8 cellular contexts compared by ENCODE assay signal in genomic region chr20:20052074-20052970, GRCh38. TPM values are rescaled to one million over a fixed set of nuclear protein-coding genes. Genes with fewer than 3 reads are reported as not detected.
DNase-seq lines count a peak whose midpoint lies in the region; ATAC-seq and TF ChIP-seq lines count a peak whose summit lies in the region.

TSS of gene CFAP61 (plus strand) at chr20:20052532. CDS start at chr20:20056654, 4,122 bp downstream.
TSS of gene CRNKL1 (minus strand) at chr20:20052466. CDS start at chr20:20052342, 124 bp downstream.

- no peaks in the 10 kb centered on the region for H3K9me3 Mint-ChIP-seq in nephron

- peaks cover 14% of the 10 kb centered on the region for H3K27me3 ChIP-seq in HAP-1 (ENCODE audit: low read depth)
- no peaks in the 10 kb centered on the region for H3K27me3 ChIP-seq in MG63

- peak; percentile 96 for ATAC-seq in stimulated activated naive CD8-positive, alpha-beta T cell treated with anti-CD3 and anti-CD28 coated beads, Interleukin-15, Interleukin-2, amounts not matched to agents 100 U/mL and 50 U/mL, for 24 hours

- no peak for TF ChIP-seq CTCF in nephron (IDR thresholded peaks at IDR 0.05; ENCODE audit: unreplicated experiment in 3 of 3)

- H3K4me1 Mint-ChIP-seq in nephron = peaks cover 13% of the 10 kb centered on the region

- DNase-seq in G401 (ENCODE audit: low spot score) = peak; percentile 96
- DNase-seq in HAP-1 (ENCODE audit: low spot score in 2 of 2) = peak; percentile 92 to 96
- DNase-seq in MG63 = peak; percentile 90
- DNase-seq in SHP77 (lab: John Stamatoyannopoulos, UW) = peak; percentile 97 to 99
- DNase-seq in activated gamma-delta T cell treated with Interleukin-2 at 50 U/mL for 16 hours = peak; percentile 97
- peak; percentile 95 for DNase-seq in fibroblast of the conjunctiva (ENCODE audit: low read depth)
- DNase-seq in stimulated activated naive CD8-positive, alpha-beta T cell treated with anti-CD3 and anti-CD28 coated beads, Interleukin-15, Interleukin-2, amounts not matched to agents 100 U/mL and 50 U/mL, for 24 hours = peak; percentile 96

- peaks cover 3% of the 10 kb centered on the region for H3K4me1 ChIP-seq in HAP-1

- peaks cover 31% of the 10 kb centered on the region for H3K36me3 Mint-ChIP-seq in nephron (ENCODE audit: low read depth)

- H3K27me3 Mint-ChIP-seq in nephron (ENCODE audit: low read depth) = no peaks in the 10 kb centered on the region

- H3K4me3 Mint-ChIP-seq in nephron = peak within 1 kb of the TSS; percentile 99 to 100 (median 99)

- H3K4me3 ChIP-seq in HAP-1 (peak within 1 kb of the TSS; percentile 92), MG63 (peak within 1 kb of the TSS; percentile 94)

- H3K9me3 ChIP-seq in HAP-1 (no peaks in the 10 kb centered on the region), MG63 (no peaks in the 10 kb centered on the region)

- H3K36me3 ChIP-seq in HAP-1 (replicated peaks) (peaks cover 14% of the 10 kb centered on the region), MG63 (peaks cover 13% of the 10 kb centered on the region; the same call in 1 of the 2 replicates)

- peak within 1 kb of the TSS; percentile 74 to 97 (median 94) for H3K27ac Mint-ChIP-seq in nephron

- in situ Hi-C loops in G401 (cut with HindIII; ENCODE audit: low sequenced_read_pairs) = no loop called here
- in situ Hi-C loops in HAP-1 (cut with MboI; ENCODE audit: low sequenced_read_pairs) = no loop called here

RNA-seq across cellular contexts. Expression of gene CFAP61, which starts in this region (rescaled TPM):
- not detected in 2 replicates for total RNA-seq in G401 (2014; rRNA removed; shearing (Covaris generic))
- not detected in 2 replicates for total RNA-seq in MG63 (2014; rRNA removed; shearing (Covaris generic); ENCODE audit: low replicate concordance)

RNA-seq across cellular contexts. Expression of gene CRNKL1, which starts in this region (rescaled TPM):
- 19.3 and 34.7 TPM in 2 replicates for total RNA-seq in G401 (2014; rRNA removed; shearing (Covaris generic))
- total RNA-seq in MG63 (2014; rRNA removed; shearing (Covaris generic); ENCODE audit: low replicate concordance) = 17.8 and 20.9 TPM in 2 replicates

Comparison
In these comparisons a context has a peak if more than half of its experiments do, and no peak if none do; other contexts are left out.
1. Peak in every context shown above with its lines: DNase-seq, ATAC-seq and H3K4me3 ChIP-seq.